34 cellular contexts compared by ENCODE assay signal in the genomic region with DNA sequence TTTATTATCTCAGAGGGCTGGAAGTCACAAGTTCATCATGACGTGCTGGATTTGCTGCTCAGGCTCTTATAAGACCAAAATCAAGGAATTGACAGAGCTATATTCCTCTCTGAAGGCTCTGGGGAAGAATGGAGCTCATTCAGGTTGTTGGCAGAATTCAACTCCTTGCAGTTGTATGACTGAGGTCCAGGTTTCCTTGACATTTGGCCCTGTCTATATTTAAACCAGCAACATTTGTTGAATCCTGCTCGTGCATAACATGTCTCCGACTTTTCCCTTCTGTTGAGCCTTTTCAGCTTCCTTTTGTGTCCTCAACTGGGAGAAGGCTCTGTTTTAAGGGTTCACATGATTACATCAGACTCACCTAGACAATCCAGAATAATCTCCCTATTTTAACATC.
"Had no signal": no experiment of that assay in that cellular context is flagged by ENCODE, and none has a peak within 500 bp of the region (broad histone marks: within the 10 kb centered on the region; RNA-seq: fewer than 3 reads in every experiment).

No MANE protein-coding gene starts in this region.

- H3K9me3 Mint-ChIP-seq: activated B cell treated with CpG ODN at 0.5 μM for 24 hours; activated CD4-positive, alpha-beta memory T cell treated with anti-CD3 and anti-CD28 coated beads, Interleukin-2, amount 10 ng/mL, durations not matched to agents 7 days and 5 days; activated CD4-positive, alpha-beta T cell treated with anti-CD3 and anti-CD28 coated beads, Interleukin-2, amount 10 ng/mL, durations not matched to agents 24 days and 14 days; activated naive CD4-positive, alpha-beta T cell treated with anti-CD3 and anti-CD28 coated beads for 36 hours; activated naive CD8-positive, alpha-beta T cell treated with anti-CD3 and anti-CD28 coated beads for 36 hours; activated T-cell treated with anti-CD3 and anti-CD28 coated beads, Interleukin-2, amount 50 U/mL, for 24 hours; T-helper 1 cell treated with Interleukin-12 subunit alpha and Interleukin-12 subunit beta and Interleukin-4 antibody, amounts not matched to agents 30 μg/mL and 1 μg/mL, for 36 hours; T-helper 2 cell treated with Interferon-gamma antibody and Interleukin-4, amounts not matched to agents 5 μg/mL and 100 μg/mL, for 36 hours had no signal

- H3K9me3 ChIP-seq: adrenal gland, body of pancreas, breast epithelium had no signal

- H3K4me1 ChIP-seq: adrenal gland, breast epithelium had no signal

- H3K36me3 Mint-ChIP-seq: activated CD8-positive, alpha-beta memory T cell treated with anti-CD3 and anti-CD28 coated beads, Interleukin-2, amount 10 ng/mL, durations not matched to agents 7 days and 5 days; activated naive CD4-positive, alpha-beta T cell treated with anti-CD3 and anti-CD28 coated beads, Interleukin-2, amount 50 U/mL, for 72 hours; activated naive CD8-positive, alpha-beta T cell treated with anti-CD3 and anti-CD28 coated beads for 36 hours had no signal

- H3K27me3 Mint-ChIP-seq: activated CD4-positive, alpha-beta T cell treated with anti-CD3 and anti-CD28 coated beads, Interleukin-2, amount 10 ng/mL, durations not matched to agents 24 days and 14 days; activated CD8-positive, alpha-beta memory T cell treated with anti-CD3 and anti-CD28 coated beads, Interleukin-2, amount 10 ng/mL, durations not matched to agents 7 days and 5 days had no signal

- H3K27ac ChIP-seq: adrenal gland, body of pancreas, brain microvascular endothelial cell, breast epithelium, VCaP had no signal

- H3K4me3 Mint-ChIP-seq: activated B cell treated with CpG ODN at 0.5 μM for 24 hours; activated CD4-positive, alpha-beta memory T cell treated with anti-CD3 and anti-CD28 coated beads, Interleukin-2, amount 10 ng/mL, durations not matched to agents 7 days and 5 days; activated CD4-positive, alpha-beta T cell treated with anti-CD3 and anti-CD28 coated beads, Interleukin-2, amount 10 ng/mL, durations not matched to agents 24 days and 14 days; activated CD8-positive, alpha-beta memory T cell treated with anti-CD3 and anti-CD28 coated beads, Interleukin-2, amount 10 ng/mL, durations not matched to agents 7 days and 5 days; activated CD8-positive, alpha-beta T cell treated with anti-CD3 and anti-CD28 coated beads, Interleukin-2, amount 10 ng/mL, durations not matched to agents 7 days and 5 days; activated naive CD4-positive, alpha-beta T cell treated with anti-CD3 and anti-CD28 coated beads for 36 hours; activated naive CD8-positive, alpha-beta T cell treated with anti-CD3 and anti-CD28 coated beads for 36 hours; activated T-cell treated with anti-CD3 and anti-CD28 coated beads, Interleukin-2, amount 50 U/mL, for 24 hours; T-helper 1 cell treated with Interleukin-12 subunit alpha and Interleukin-12 subunit beta and Interleukin-4 antibody, amounts not matched to agents 30 μg/mL and 1 μg/mL, for 36 hours; T-helper 2 cell treated with Interferon-gamma antibody and Interleukin-4, amounts not matched to agents 5 μg/mL and 100 μg/mL, for 36 hours had no signal

- H3K36me3 ChIP-seq: adrenal gland, brain microvascular endothelial cell, breast epithelium had no signal

- H3K27ac Mint-ChIP-seq: activated B cell treated with CpG ODN at 0.5 μM for 24 hours; activated CD4-positive, alpha-beta memory T cell treated with anti-CD3 and anti-CD28 coated beads, Interleukin-2, amount 10 ng/mL, durations not matched to agents 7 days and 5 days; activated CD4-positive, alpha-beta T cell treated with anti-CD3 and anti-CD28 coated beads, Interleukin-2, amount 10 ng/mL, durations not matched to agents 24 days and 14 days; activated CD8-positive, alpha-beta memory T cell treated with anti-CD3 and anti-CD28 coated beads, Interleukin-2, amount 10 ng/mL, durations not matched to agents 7 days and 5 days; activated CD8-positive, alpha-beta T cell treated with anti-CD3 and anti-CD28 coated beads, Interleukin-2, amount 10 ng/mL, durations not matched to agents 7 days and 5 days; activated naive CD4-positive, alpha-beta T cell treated with anti-CD3 and anti-CD28 coated beads for 36 hours; activated naive CD4-positive, alpha-beta T cell treated with anti-CD3 and anti-CD28 coated beads, Interleukin-2, amount 50 U/mL, for 72 hours; activated naive CD8-positive, alpha-beta T cell treated with anti-CD3 and anti-CD28 coated beads for 36 hours; activated T-cell treated with anti-CD3 and anti-CD28 coated beads, Interleukin-2, amount 50 U/mL, for 24 hours; T-helper 1 cell treated with Interleukin-12 subunit alpha and Interleukin-12 subunit beta and Interleukin-4 antibody, amounts not matched to agents 30 μg/mL and 1 μg/mL, for 36 hours; T-helper 2 cell treated with Interferon-gamma antibody and Interleukin-4, amounts not matched to agents 5 μg/mL and 100 μg/mL, for 36 hours had no signal

- H3K27me3 ChIP-seq: adrenal gland, body of pancreas, brain microvascular endothelial cell, breast epithelium had no signal

- H3K4me1 Mint-ChIP-seq: activated B cell treated with CpG ODN at 0.5 μM for 24 hours; activated CD4-positive, alpha-beta memory T cell treated with anti-CD3 and anti-CD28 coated beads, Interleukin-2, amount 10 ng/mL, durations not matched to agents 7 days and 5 days; activated CD4-positive, alpha-beta T cell treated with anti-CD3 and anti-CD28 coated beads, Interleukin-2, amount 10 ng/mL, durations not matched to agents 24 days and 14 days; activated CD8-positive, alpha-beta memory T cell treated with anti-CD3 and anti-CD28 coated beads, Interleukin-2, amount 10 ng/mL, durations not matched to agents 7 days and 5 days; activated naive CD8-positive, alpha-beta T cell treated with anti-CD3 and anti-CD28 coated beads for 36 hours had no signal

- DNase-seq: activated B cell treated with CpG ODN at 0.5 μM for 24 hours; activated CD4-positive, alpha-beta memory T cell treated with anti-CD3 and anti-CD28 coated beads, Interleukin-2, amount 10 ng/mL, durations not matched to agents 7 days and 5 days; activated CD4-positive, alpha-beta T cell treated with anti-CD3 and anti-CD28 coated beads for 4 hours; activated CD4-positive, alpha-beta T cell treated with anti-CD3 and anti-CD28 coated beads, Interleukin-2, amount 10 ng/mL, durations not matched to agents 24 days and 14 days; activated CD4-positive, alpha-beta T cell treated with anti-CD3 and anti-CD28 coated beads, Interleukin-2, amount 50 U/mL, for 1 hour; activated CD4-positive, alpha-beta T cell treated with anti-CD3 and anti-CD28 coated beads, Interleukin-2, amount 50 U/mL, for 48 hours; activated CD4-positive, CD25-positive, alpha-beta regulatory T cell treated with anti-CD3 and anti-CD28 coated beads, Interleukin-2, amount 50 U/mL, for 72 hours; activated CD8-positive, alpha-beta memory T cell treated with anti-CD3 and anti-CD28 coated beads for 24 hours; activated CD8-positive, alpha-beta memory T cell treated with anti-CD3 and anti-CD28 coated beads, Interleukin-2, amount 10 ng/mL, durations not matched to agents 7 days and 5 days; activated CD8-positive, alpha-beta memory T cell treated with anti-CD3 and anti-CD28 coated beads, Interleukin-2, amount 50 U/mL, for 48 hours; activated CD8-positive, alpha-beta T cell treated with anti-CD3 and anti-CD28 coated beads, Interleukin-2, amount 10 ng/mL, durations not matched to agents 7 days and 5 days; activated effector memory CD4-positive, alpha-beta T cell treated with anti-CD3 and anti-CD28 coated beads, Interleukin-2, amount 50 U/mL, for 16 hours; activated gamma-delta T cell treated with Interleukin-2 at 50 U/mL for 16 hours; activated naive CD4-positive, alpha-beta T cell; activated naive CD4-positive, alpha-beta T cell treated with anti-CD3 and anti-CD28 coated beads for 36 hours; activated naive CD4-positive, alpha-beta T cell treated with anti-CD3 and anti-CD28 coated beads, Interleukin-2, amount 50 U/mL, for 16 hours; activated naive CD8-positive, alpha-beta T cell treated with anti-CD3 and anti-CD28 coated beads for 36 hours; activated T-cell treated with anti-CD3 and anti-CD28 coated beads, Interleukin-2, amount 50 U/mL, for 24 hours; activated T-cell treated with anti-CD3 and anti-CD28 coated beads, Interleukin-2, amount 50 U/mL, for 48 hours; adrenal gland; amniotic stem cell; aorta; body of pancreas; brain microvascular endothelial cell; central memory CD4-positive, alpha-beta T cell; SW 1271; T-helper 1 cell; T-helper 2 cell; T-helper 9 cell had no signal

- ATAC-seq: activated CD8-positive, alpha-beta memory T cell treated with anti-CD3 and anti-CD28 coated beads, Interleukin-2, amount 10 ng/mL, durations not matched to agents 7 days and 5 days; activated CD8-positive, alpha-beta T cell treated with anti-CD3 and anti-CD28 coated beads, Interleukin-2, amount 10 ng/mL, durations not matched to agents 7 days and 5 days; activated naive CD4-positive, alpha-beta T cell treated with anti-CD3 and anti-CD28 coated beads, Interleukin-2, amount 50 U/mL, for 72 hours; body of pancreas had no signal

- H3K4me3 ChIP-seq: adrenal gland, body of pancreas, breast epithelium had no signal
